9 cellular contexts compared by ENCODE assay signal in the genomic region with DNA sequence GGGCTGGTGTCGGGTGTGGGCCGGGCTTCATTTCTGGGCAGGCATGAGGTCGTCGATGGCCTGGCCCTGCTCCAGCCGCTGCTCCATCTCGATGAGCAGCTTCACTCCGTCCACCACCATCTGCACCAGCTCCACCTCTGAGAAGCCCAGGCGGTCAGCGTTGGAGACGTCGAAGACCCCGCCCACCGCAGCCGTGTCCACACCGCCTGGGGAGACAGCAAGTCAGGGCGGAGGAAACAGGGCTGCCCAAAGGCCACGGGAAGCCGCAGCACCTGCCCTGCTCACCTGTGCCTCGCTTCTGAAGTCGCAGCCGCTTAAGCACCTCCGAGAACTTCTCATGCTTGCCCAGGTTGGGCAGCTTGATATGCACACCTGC. TPM values are rescaled to one million over a fixed set of nuclear protein-coding genes. Genes with fewer than 3 reads are reported as not detected.
DNase-seq lines count a peak whose midpoint lies in the region; ATAC-seq and TF ChIP-seq lines count a peak whose summit lies in the region.
"Had no signal": no experiment of that assay in that cellular context is flagged by ENCODE, and none has a peak within 500 bp of the region (broad histone marks: within the 10 kb centered on the region; RNA-seq: fewer than 3 reads in every experiment).

No MANE protein-coding gene starts in this region.

- H3K4me3 Mint-ChIP-seq in MCF 10A (ENCODE audit: unreplicated experiment) (peak overlapping the region; percentile 36), naive B cell (peak overlapping the region; percentile 41 to 86 (median 66))

- 33 to 56% methylated on average over 6 to 22 of the region's 22 CpGs for WGBS in body of pancreas, 2 donors

- H3K9me3 Mint-ChIP-seq in MCF 10A (ENCODE audit: unreplicated experiment), result no peaks in the 10 kb centered on the region
- no peaks in the 10 kb centered on the region for H3K9me3 Mint-ChIP-seq in naive B cell

- H3K4me3 ChIP-seq in breast epithelium (no peak overlapping the region), body of pancreas (no peak overlapping the region), vagina (peak overlapping the region in 1 of 2 donors; percentile 56)

- H3K4me1 Mint-ChIP-seq in MCF 10A (ENCODE audit: insufficient read depth, unreplicated experiment), result peaks cover 14% of the 10 kb centered on the region
- peaks cover 7 to 11% (median 9%) of the 10 kb centered on the region in 3 donors for H3K4me1 Mint-ChIP-seq in naive B cell

- intact Hi-C loops in MCF 10A (cut with micrococcal nuclease) (loop anchor here (2.0 kb wide), 1 partner anchor 21 kb away; no protein-coding TSS in a partner anchor), breast epithelium (cut with DNase I; ENCODE audit: low total_unique reads) (no loop called here), body of pancreas (cut with DNase I) (loop anchor here (5.0 kb wide), 1 partner anchor 32 kb away; no protein-coding TSS in a partner anchor), vagina (cut with DNase I) (loop anchor here (2.0 kb wide), 1 partner anchor 31 kb away; no protein-coding TSS in a partner anchor)

- H3K27me3 ChIP-seq in breast epithelium (no peaks in the 10 kb centered on the region), body of pancreas (no peaks in the 10 kb centered on the region), vagina (no peaks in the 10 kb centered on the region)

- no peaks in the 10 kb centered on the region for H3K36me3 ChIP-seq in breast epithelium
- H3K36me3 ChIP-seq in body of pancreas (replicated peaks in 1 of 2; ENCODE audit: insufficient read depth in 1 of 2, low read depth in 2 of 2), result no peaks in the 10 kb centered on the region
- no peaks in the 10 kb centered on the region for H3K36me3 ChIP-seq in vagina

- no TSS peak for BruUV-seq in MCF 10A (replicated peaks; lab: Mats Ljungman, UMichigan)

- DNase-seq in MCF 10A (ENCODE audit: unreplicated experiment) (no peak), breast epithelium (ENCODE audit: low spot score in 2 of 2) (no peak), body of pancreas (peak in 2 of 4 donors; percentile 53 to 55), naive B cell (no peak), vagina (ENCODE audit: extremely low spot score in 2 of 2) (no peak), HPDE6-E6E7 (ENCODE audit: extremely low spot score) (no peak)
- DNase-seq: hippocampal formation had no signal

- H3K9me3 ChIP-seq in breast epithelium (no peaks in the 10 kb centered on the region), body of pancreas (no peaks in the 10 kb centered on the region), vagina (no peaks in the 10 kb centered on the region)

- H3K4me1 ChIP-seq in breast epithelium (peaks cover 0 to 5% of the 10 kb centered on the region in 2 donors), body of pancreas (peaks cover 64% of the 10 kb centered on the region), vagina (peaks cover 55% of the 10 kb centered on the region)

- H3K36me3 Mint-ChIP-seq in MCF 10A (ENCODE audit: insufficient read depth, unreplicated experiment) (peaks cover 2% of the 10 kb centered on the region), naive B cell (no peaks in the 10 kb centered on the region)

- H3K27me3 Mint-ChIP-seq in MCF 10A (ENCODE audit: insufficient read depth, unreplicated experiment) (no peaks in the 10 kb centered on the region), naive B cell (peaks cover 0 to 13% (median 12%) of the 10 kb centered on the region in 3 donors)

- peak overlapping the region; percentile 64 for H3K27ac Mint-ChIP-seq in MCF 10A (ENCODE audit: low read depth, unreplicated experiment)
- H3K27ac Mint-ChIP-seq in naive B cell, result peak overlapping the region in 2 of 6 donors; percentile 45 to 80

- ATAC-seq in body of pancreas (no peak), naive B cell (ENCODE audit: low read depth in 2 of 2) (no peak), HG02840 (IDR thresholded peaks at IDR 0.05; ENCODE audit: low FRiP score, unreplicated experiment) (no peak), GM18873 (IDR thresholded peaks at IDR 0.05; ENCODE audit: low FRiP score, unreplicated experiment) (no peak)

- TF ChIP-seq POLR2A in breast epithelium (IDR thresholded peaks at IDR 0.05) (no peak), body of pancreas (IDR thresholded peaks at IDR 0.05) (no peak), vagina (IDR thresholded peaks at IDR 0.05) (no peak)

- CTCF ChIA-PET in MCF 10A (lab: Yijun Ruan, JAX), result interaction anchor here (0.6 to 7.0 kb wide), 6 partner anchors 9 to 393 kb away, joined by 3 to 126 read pairs (median 20); a partner anchor contains a TSS

- POLR2A ChIA-PET in MCF 10A (lab: Yijun Ruan, JAX), result interaction anchor here (1.2 to 4.7 kb wide), 3 partner anchors 9 to 26 kb away, joined by 4 to 52 read pairs (median 32); a partner anchor contains a TSS

- H3K27ac ChIP-seq in breast epithelium (peak overlapping the region in 1 of 2 donors; percentile 23), body of pancreas (peak overlapping the region; percentile 58 to 81 (median 80)), vagina (peak overlapping the region; percentile 90)

- TF ChIP-seq CTCF in MCF 10A (IDR thresholded peaks at IDR 0.05; ENCODE audit: unreplicated experiment), result no peak
- no peak for TF ChIP-seq CTCF in breast epithelium (IDR thresholded peaks at IDR 0.05)
- no peak for TF ChIP-seq CTCF in body of pancreas (IDR thresholded peaks at IDR 0.05)
- no peak for TF ChIP-seq CTCF in vagina (IDR thresholded peaks at IDR 0.05)

RNA-seq across cellular contexts. Expression of a gene that starts 2.8 kb away (rescaled TPM):
- total RNA-seq in MCF 10A (2022) (5.7 and 8.5 TPM in 2 replicates), breast epithelium (100 to 1,000 TPM in 1 of 3 donors, 10 to 100 TPM in 2; 61.6 to 305 (median 83.2) TPM), body of pancreas (100 to 1,000 TPM in 1 of 2 donors, 10 to 100 TPM in 1; 92.1 to 146 TPM), vagina (179 TPM)
- polyA plus RNA-seq in naive B cell (ENCODE audit: low read depth in 6 of 6), result under 1 TPM in 2 of 6 donors, not detected in 4; 0.80 to 1.00 TPM

RNA-seq across cellular contexts. Expression of a gene that starts 9.2 kb away (rescaled TPM):
- 10.2 and 15.8 TPM in 2 replicates for total RNA-seq in MCF 10A (2022)
- 10 to 100 TPM; 10.7 to 17.7 (median 11.3) TPM for total RNA-seq in breast epithelium
- 10 to 100 TPM in 1 of 2 donors, 1 to 10 TPM in 1; 7.9 to 10.4 TPM for total RNA-seq in body of pancreas
- 10 to 100 TPM in 1 of 6 donors, 1 to 10 TPM in 5; 6.2 to 13.9 (median 8.3) TPM for polyA plus RNA-seq in naive B cell (ENCODE audit: low read depth in 6 of 6)
- 17.7 TPM for total RNA-seq in vagina

RNA-seq across cellular contexts. Expression of a gene that starts 42.6 kb away (rescaled TPM):
- total RNA-seq in MCF 10A (2022) (30.9 and 35.3 TPM in 2 replicates), breast epithelium (10 to 100 TPM; 29.5 to 45.4 (median 38.5) TPM), body of pancreas (10 to 100 TPM in 1 of 2 donors, 1 to 10 TPM in 1; 9.9 to 11.9 TPM), vagina (21.6 TPM)
- polyA plus RNA-seq in naive B cell (ENCODE audit: low read depth in 6 of 6), result 10 to 100 TPM; 11.0 to 55.5 (median 41.9) TPM

RNA-seq across cellular contexts. Expression of a gene that starts 42.9 kb away (rescaled TPM):
- total RNA-seq in MCF 10A (2022) (68.9 and 70.8 TPM in 2 replicates), breast epithelium (10 to 100 TPM; 26.5 to 41.9 (median 27.2) TPM), body of pancreas (10 to 100 TPM; 15.2 to 32.2 TPM), vagina (17.2 TPM)
- polyA plus RNA-seq in naive B cell (ENCODE audit: low read depth in 6 of 6), result 10 to 100 TPM; 47.5 to 70.7 (median 57.8) TPM
